In genomic region chr5:58365791-58366190, GRCh38 we compare ENCODE assay signal across 12 cellular contexts.
"Had no signal": no experiment of that assay in that cellular context is flagged by ENCODE, and none has a peak within 500 bp of the region (broad histone marks: within the 10 kb centered on the region; RNA-seq: fewer than 3 reads in every experiment).

No MANE protein-coding gene starts in this region.

- H3K4me1 Mint-ChIP-seq: naive B cell had no signal

- DNase-seq: dorsolateral prefrontal cortex; effector CD4-positive, alpha-beta T cell; effector memory CD4-positive, alpha-beta T cell; foreskin keratinocyte; hippocampal formation; left cardiac atrium; left ventricle myocardium superior; lower lobe of right lung; mucosa of descending colon; naive B cell had no signal

- ATAC-seq: foreskin keratinocyte, gastroesophageal sphincter, mucosa of descending colon had no signal

- H3K36me3 Mint-ChIP-seq: mesothelial cell of epicardium, naive B cell had no signal

- H3K27ac Mint-ChIP-seq: mesothelial cell of epicardium, naive B cell had no signal

- H3K27me3 Mint-ChIP-seq: naive B cell had no signal

- H3K4me3 Mint-ChIP-seq: mesothelial cell of epicardium, naive B cell had no signal
